ENCODE assay signal across 1 cellular context in genomic region chr11:114159802-114160588, GRCh38.
A peak's percentile ranks its signal among the peaks of the same experiment; 100 is the strongest.
TF ChIP-seq lines count a peak whose summit lies in the region.

No MANE protein-coding gene starts in this region.

TF ChIP-seq in K562, 482 proteins besides CTCF, POLR2A, EP300 and RAD21 (continued from another document and continues in another):
- TF ChIP-seq, protein P1, sequence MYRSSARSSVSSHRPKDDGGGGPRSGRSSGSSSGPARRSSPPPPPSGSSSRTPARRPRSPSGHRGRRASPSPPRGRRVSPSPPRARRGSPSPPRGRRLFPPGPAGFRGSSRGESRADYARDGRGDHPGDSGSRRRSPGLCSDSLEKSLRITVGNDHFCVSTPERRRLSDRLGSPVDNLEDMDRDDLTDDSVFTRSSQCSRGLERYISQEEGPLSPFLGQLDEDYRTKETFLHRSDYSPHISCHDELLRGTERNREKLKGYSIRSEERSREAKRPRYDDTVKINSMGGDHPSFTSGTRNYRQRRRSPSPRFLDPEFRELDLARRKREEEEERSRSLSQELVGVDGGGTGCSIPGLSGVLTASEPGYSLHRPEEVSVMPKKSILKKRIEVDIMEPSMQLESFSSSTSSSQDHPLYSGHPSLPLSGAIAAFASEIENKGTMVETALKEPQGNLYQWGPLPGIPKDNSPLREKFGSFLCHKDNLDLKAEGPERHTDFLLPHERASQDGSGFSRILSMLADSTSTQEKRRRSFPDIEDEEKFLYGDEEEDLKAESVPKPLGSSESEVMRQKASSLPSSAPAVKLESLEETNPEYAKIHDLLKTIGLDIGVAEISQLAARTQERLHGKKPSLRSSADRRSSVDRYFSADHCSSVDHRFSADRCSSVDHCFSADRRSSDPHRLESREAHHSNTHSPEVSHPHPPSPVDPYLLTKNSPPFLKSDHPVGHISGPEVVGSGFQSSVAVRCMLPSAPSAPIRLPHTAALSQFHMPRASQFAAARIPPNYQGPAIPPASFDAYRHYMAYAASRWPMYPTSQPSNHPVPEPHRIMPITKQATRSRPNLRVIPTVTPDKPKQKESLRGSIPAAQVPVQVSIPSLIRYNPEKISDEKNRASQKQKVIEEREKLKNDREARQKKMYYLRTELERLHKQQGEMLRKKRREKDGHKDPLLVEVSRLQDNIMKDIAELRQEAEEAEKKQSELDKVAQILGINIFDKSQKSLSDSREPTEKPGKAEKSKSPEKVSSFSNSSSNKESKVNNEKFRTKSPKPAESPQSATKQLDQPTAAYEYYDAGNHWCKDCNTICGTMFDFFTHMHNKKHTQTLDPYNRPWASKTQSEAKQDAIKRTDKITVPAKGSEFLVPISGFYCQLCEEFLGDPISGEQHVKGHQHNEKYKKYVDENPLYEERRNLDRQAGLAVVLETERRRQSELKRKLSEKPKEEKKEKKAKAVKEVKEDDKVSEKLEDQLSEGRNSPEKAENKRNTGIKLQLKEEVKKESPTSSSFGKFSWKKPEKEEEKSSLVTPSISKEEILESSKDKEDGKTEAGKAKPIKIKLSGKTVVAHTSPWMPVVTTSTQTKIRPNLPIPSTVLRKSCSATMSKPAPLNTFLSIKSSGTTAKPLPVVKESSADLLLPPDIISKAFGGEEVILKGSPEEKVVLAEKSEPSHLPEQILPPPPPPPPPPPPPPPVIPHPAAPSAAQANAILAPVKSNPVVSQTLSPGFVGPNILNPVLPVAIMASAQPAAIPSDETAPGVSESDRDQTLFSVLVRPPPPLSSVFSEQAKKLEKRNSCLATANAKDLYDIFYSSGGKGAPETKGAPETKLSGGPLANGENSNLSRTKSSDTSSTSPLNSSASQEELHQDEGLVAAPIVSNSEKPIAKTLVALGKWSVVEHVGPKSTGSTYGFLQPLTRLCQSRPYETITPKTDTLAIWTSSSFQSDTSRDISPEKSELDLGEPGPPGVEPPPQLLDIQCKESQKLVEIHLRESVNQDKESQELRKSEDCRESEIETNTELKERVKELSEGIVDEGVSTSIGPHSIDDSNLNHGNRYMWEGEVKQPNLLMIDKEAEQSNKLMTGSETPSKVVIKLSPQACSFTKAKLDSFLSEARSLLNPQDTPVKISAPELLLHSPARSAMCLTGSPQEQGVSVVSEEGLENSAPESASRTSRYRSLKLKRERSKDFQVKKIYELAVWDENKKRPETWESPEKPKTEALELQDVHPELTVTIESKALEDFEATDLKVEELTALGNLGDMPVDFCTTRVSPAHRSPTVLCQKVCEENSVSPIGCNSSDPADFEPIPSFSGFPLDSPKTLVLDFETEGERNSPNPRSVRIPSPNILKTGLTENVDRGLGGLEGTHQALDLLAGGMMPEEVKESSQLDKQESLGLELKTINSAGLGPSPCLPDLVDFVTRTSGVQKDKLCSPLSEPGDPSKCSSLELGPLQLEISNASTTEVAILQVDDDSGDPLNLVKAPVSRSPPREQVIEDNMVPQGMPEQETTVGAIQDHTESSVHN (IDR thresholded peaks at IDR 0.05; ENCODE audit: borderline replicate concordance in 1 of 2, low read depth in 1 of 2): peak in 1 of 2 experiments; percentile 74; a peak in 2 of 4 replicates
- TF ChIP-seq ZNF134 (CRISPR knock-in tag; conservative IDR thresholded peaks at IDR 0.05) (no peak), ELF4 (CRISPR knock-in tag; IDR thresholded peaks at IDR 0.05) (0 out of 2 replicates have a peak, but pooled peaks have one; percentile 42), ARNT (IDR thresholded peaks at IDR 0.05) (peak in 1 of 2 experiments; percentile 68; a peak in 1 of 4 replicates), BHLHE40 (IDR thresholded peaks at IDR 0.05; ENCODE audit: low read length) (peak; percentile 68), PHF20 (IDR thresholded peaks at IDR 0.05; ENCODE audit: partially characterized antibody) (peak; percentile 33), GATAD2A (IDR thresholded peaks at IDR 0.05) (0 out of 2 replicates have a peak, but pooled peaks have one; percentile 61), ZNF589 (CRISPR knock-in tag; IDR thresholded peaks at IDR 0.05; ENCODE audit: low read depth) (no peak), E2F5 (CRISPR knock-in tag; IDR thresholded peaks at IDR 0.05) (no peak), NCOA1 (IDR thresholded peaks at IDR 0.05; ENCODE audit: low read depth) (0 out of 2 replicates have a peak, but pooled peaks have one; percentile 50), NR3C1 (CRISPR knock-in tag; IDR thresholded peaks at IDR 0.05) (no peak), ZNF766 (CRISPR knock-in tag; conservative IDR thresholded peaks at IDR 0.05) (no peak), PTBP1 (IDR thresholded peaks at IDR 0.05; ENCODE audit: low read depth, low read length) (no peak), SETDB1 (IDR thresholded peaks at IDR 0.05; ENCODE audit: low read length) (no peak), NONO (IDR thresholded peaks at IDR 0.05; ENCODE audit: low read depth in 2 of 2, low read length in 1 of 2) (0 out of 4 replicates have a peak, but pooled peaks of 1 of the 2 experiments have one; percentile 5), LEF1 (IDR thresholded peaks at IDR 0.05) (peak; percentile 89), NFIX (CRISPR knock-in tag; IDR thresholded peaks at IDR 0.05; ENCODE audit: low read depth) (peak; percentile 85), HDAC2 (IDR thresholded peaks at IDR 0.05) (peak; percentile 82), BCOR (IDR thresholded peaks at IDR 0.05) (peak; percentile 83), ZNF232 (CRISPR knock-in tag; IDR thresholded peaks at IDR 0.05) (no peak), SMARCA4 (IDR thresholded peaks at IDR 0.05) (peak; percentile 84), PHB (CRISPR knock-in tag; IDR thresholded peaks at IDR 0.05) (no peak), TAL1 (IDR thresholded peaks at IDR 0.05) (peak; percentile 29), NBN (IDR thresholded peaks at IDR 0.05; ENCODE audit: low read depth) (peak; percentile 93), TRIM24 (IDR thresholded peaks at IDR 0.05) (peak; percentile 66 to 74; a peak in 3 of 4 replicates), TBL1XR1 (IDR thresholded peaks at IDR 0.05; ENCODE audit: low read length in 2 of 2) (peak; percentile 53 to 85; a peak in 2 of 4 replicates), ZBTB2 (IDR thresholded peaks at IDR 0.05) (peak; percentile 65; the same call in 1 of the 2 replicates), MAZ (CRISPR knock-in tag; conservative IDR thresholded peaks at IDR 0.05 in 1 of 2, IDR thresholded peaks at IDR 0.05 in 1 of 2) (peak; percentile 58 to 69; a peak in 3 of 4 replicates), JUN (IDR thresholded peaks at IDR 0.05; ENCODE audit: borderline replicate concordance, low read depth, low read length) (peak; percentile 65; the same call in 1 of the 2 replicates), JUN (CRISPR knock-in tag; IDR thresholded peaks at IDR 0.05; ENCODE audit: borderline replicate concordance) (no peak), SPI1 (IDR thresholded peaks at IDR 0.05; ENCODE audit: borderline replicate concordance, low read depth, low read length) (peak; percentile 56), NEUROD1 (IDR thresholded peaks at IDR 0.05; ENCODE audit: borderline replicate concordance, low read depth, low read length, partially characterized antibody) (peak; percentile 40), REST (CRISPR knock-in tag; IDR thresholded peaks at IDR 0.05; ENCODE audit: low read depth) (no peak), TAF9B (IDR thresholded peaks at IDR 0.05; ENCODE audit: partially characterized antibody) (no peak), ETV1 (tag; conservative IDR thresholded peaks at IDR 0.05; ENCODE audit: low read depth) (peak; percentile 78), FOXM1 (IDR thresholded peaks at IDR 0.05; ENCODE audit: low read depth) (0 out of 2 replicates have a peak, but pooled peaks have one; percentile 13), FOXM1 (CRISPR knock-in tag; IDR thresholded peaks at IDR 0.05; ENCODE audit: low read depth) (no peak), ELF1 (tag; IDR thresholded peaks at IDR 0.05) (peak; percentile 90), SAFB2 (IDR thresholded peaks at IDR 0.05; ENCODE audit: borderline replicate concordance, low read depth, low read length, severe bottlenecking) (no peak), SRSF3 (IDR thresholded peaks at IDR 0.05; ENCODE audit: insufficient read depth, low read length) (no peak), GABPB1 (CRISPR knock-in tag; IDR thresholded peaks at IDR 0.05) (peak; percentile 32; the same call in 1 of the 2 replicates), AFF1 (IDR thresholded peaks at IDR 0.05; ENCODE audit: low read depth in 1 of 2, partially characterized antibody in 2 of 2) (peak in 1 of 2 experiments; percentile 68), SMAD1 (IDR thresholded peaks at IDR 0.05; ENCODE audit: low read depth, low read length, partially characterized antibody) (peak; percentile 99), CCNT2 (IDR thresholded peaks at IDR 0.05; ENCODE audit: borderline replicate concordance, extremely low read depth, insufficient read length, low read depth, low read length) (peak; percentile 51), TCF3 (CRISPR knock-in tag; IDR thresholded peaks at IDR 0.05) (peak; percentile 44), ETS1 (conservative IDR thresholded peaks at IDR 0.05; ENCODE audit: control insufficient read depth, low read depth, low read length) (peak; percentile 59; the same call in 1 of the 2 replicates)
